ENCODE assay signal across 14 cellular contexts in genomic region chr3:95815828-95816227, GRCh38.
A peak's percentile ranks its signal among the peaks of the same experiment; 100 is the strongest.
DNase-seq lines count a peak whose midpoint lies in the region; ATAC-seq, FAIRE-seq and TF ChIP-seq lines count a peak whose summit lies in the region.
"Had no signal": no experiment of that assay in that cellular context is flagged by ENCODE, and none has a peak within 500 bp of the region (broad histone marks: within the 10 kb centered on the region; RNA-seq: fewer than 3 reads in every experiment).

No MANE protein-coding gene starts in this region.

- H3K4me3 Mint-ChIP-seq in nephron progenitor cell: no peak overlapping the region
- H3K4me3 Mint-ChIP-seq: CD4-positive, alpha-beta memory T cell; H9 had no signal

- FAIRE-seq in RCC 7860 (lab: Jason Lieb, UNC): peak; percentile 55
- no peak for FAIRE-seq in GM12892 (lab: Jason Lieb, UNC)

- H2AFZ ChIP-seq in smooth muscle cell (ENCODE audit: low read depth): no peak overlapping the region

- H3K4me3 ChIP-seq in smooth muscle cell (no peak overlapping the region), breast epithelium (no peak overlapping the region)

- no peaks in the 10 kb centered on the region for H3K9me3 Mint-ChIP-seq in nephron progenitor cell

- no peaks in the 10 kb centered on the region for H3K36me3 Mint-ChIP-seq in nephron progenitor cell (ENCODE audit: low read depth)
- H3K36me3 Mint-ChIP-seq: CD4-positive, alpha-beta memory T cell had no signal

- H3K27me3 ChIP-seq in foreskin keratinocyte (no peaks in the 10 kb centered on the region), smooth muscle cell (ENCODE audit: low read depth) (no peaks in the 10 kb centered on the region), breast epithelium (no peaks in the 10 kb centered on the region)

- ATAC-seq in foreskin keratinocyte: peak; percentile 29

- no peak overlapping the region for H3K27ac Mint-ChIP-seq in nephron progenitor cell
- H3K27ac Mint-ChIP-seq: CD4-positive, alpha-beta memory T cell had no signal

- H3K27me3 Mint-ChIP-seq in nephron progenitor cell (ENCODE audit: low read depth, poor library complexity): peaks cover 2% of the 10 kb centered on the region
- H3K27me3 Mint-ChIP-seq: CD4-positive, alpha-beta memory T cell had no signal

- intact Hi-C loops in breast epithelium (cut with DNase I; ENCODE audit: low total_unique reads): no loop called here

- no peak overlapping the region for H3K9ac ChIP-seq in smooth muscle cell (ENCODE audit: low read depth)

- H3K9me3 ChIP-seq in smooth muscle cell (replicated peaks; ENCODE audit: low read depth) (no peaks in the 10 kb centered on the region), breast epithelium (no peaks in the 10 kb centered on the region)

- TF ChIP-seq CTCF in foreskin keratinocyte (conservative IDR thresholded peaks at IDR 0.05) (no peak), smooth muscle cell (IDR thresholded peaks at IDR 0.05; ENCODE audit: borderline replicate concordance, insufficient read depth, poor library complexity, severe bottlenecking) (no peak), nephron progenitor cell (IDR thresholded peaks at IDR 0.05) (no peak), breast epithelium (IDR thresholded peaks at IDR 0.05) (no peak)

- H3K4me2 ChIP-seq in smooth muscle cell: no peak overlapping the region

- WGBS in smooth muscle cell (ENCODE audit: low lambda C conversion rate): 0% methylated on average over 1 of the region's 1 CpG

- H3F3A ChIP-seq in smooth muscle cell (ENCODE audit: low read depth): no peaks in the 10 kb centered on the region

- H3K36me3 ChIP-seq in smooth muscle cell (ENCODE audit: low read depth) (no peaks in the 10 kb centered on the region), breast epithelium (no peaks in the 10 kb centered on the region)

- no peak for TF ChIP-seq POLR2A in breast epithelium (IDR thresholded peaks at IDR 0.05)
- TF ChIP-seq POLR2A in GM12892 (IDR thresholded peaks at IDR 0.05; ENCODE audit: low read depth, low read length): no peak

- no peaks in the 10 kb centered on the region for H4K20me1 ChIP-seq in smooth muscle cell (ENCODE audit: low read depth)

- no peaks in the 10 kb centered on the region for H3K4me1 Mint-ChIP-seq in nephron progenitor cell
- H3K4me1 Mint-ChIP-seq: CD4-positive, alpha-beta memory T cell had no signal

- DNase-seq in HT1080 (ENCODE audit: low read depth) (peak; percentile 30), RCC 7860 (ENCODE audit: low spot score) (peak; percentile 25), foreskin keratinocyte (peak in 1 of 2 donors; percentile 44), smooth muscle cell (lab: John Stamatoyannopoulos, UW; ENCODE audit: unreplicated experiment) (no peak), nephron progenitor cell (no peak), breast epithelium (ENCODE audit: low spot score in 2 of 2) (no peak), GM12892 (ENCODE audit: insufficient read length) (no peak)
- DNase-seq: CD4-positive, alpha-beta memory T cell; H9; NCI-H1436; NCI-H2029; NCI-H2171 treated with DMSO at 0.1 percent for 48 hours; NCI-H510A treated with DMSO at 0.1 percent for 48 hours; NCI-H82 had no signal

- H3K4me1 ChIP-seq in foreskin keratinocyte: no peaks in the 10 kb centered on the region
- H3K4me1 ChIP-seq in smooth muscle cell (ENCODE audit: low read depth): peaks cover 24% of the 10 kb centered on the region
- no peaks in the 10 kb centered on the region for H3K4me1 ChIP-seq in breast epithelium

- H3K27ac ChIP-seq in foreskin keratinocyte: no peak overlapping the region
- peak overlapping the region; percentile 28 for H3K27ac ChIP-seq in smooth muscle cell (ENCODE audit: low read depth)
- H3K27ac ChIP-seq in breast epithelium: no peak overlapping the region

- H3K79me2 ChIP-seq in smooth muscle cell (ENCODE audit: low read depth): no peaks in the 10 kb centered on the region

Comparison
In these comparisons a context has a peak if more than half of its experiments do, and no peak if none do; other contexts are left out.
1. DNase-seq: peak in HT1080 (single experiment) and RCC 7860 (single experiment); none in smooth muscle cell (single experiment), nephron progenitor cell (single experiment), breast epithelium (0 of 2) and GM12892 (single experiment).